8 cellular contexts compared by ENCODE assay signal in genomic region chr17:8222630-8223355, GRCh38. TPM values are rescaled to one million over a fixed set of nuclear protein-coding genes. Genes with fewer than 3 reads are reported as not detected.
DNase-seq lines count a peak whose midpoint lies in the region; ATAC-seq and TF ChIP-seq lines count a peak whose summit lies in the region.

No MANE protein-coding gene starts in this region.

- H3K4me1 ChIP-seq in CD4-positive, alpha-beta memory T cell (ENCODE audit: insufficient read depth, low read length), result peaks cover 51% of the 10 kb centered on the region
- H3K4me1 ChIP-seq in NT2/D1 (ENCODE audit: insufficient read depth, insufficient read length), result peaks cover 3% of the 10 kb centered on the region
- H3K4me1 ChIP-seq in endodermal cell (ENCODE audit: control insufficient read depth, insufficient read depth, low read length), result no peaks in the 10 kb centered on the region

- H3K36me3 ChIP-seq in CD4-positive, alpha-beta memory T cell (ENCODE audit: insufficient read depth, low read length), result peaks cover 15% of the 10 kb centered on the region
- H3K36me3 ChIP-seq in NT2/D1 (ENCODE audit: insufficient read depth, insufficient read length, low read length) (peaks cover 13% of the 10 kb centered on the region), endodermal cell (ENCODE audit: control insufficient read depth, insufficient read depth, low read length) (peaks cover 8% of the 10 kb centered on the region)

- CTCF ChIA-PET in CD4-positive, alpha-beta memory T cell (lab: Charles Lee; ENCODE audit: partially characterized antibody), result interaction anchor here (0.9 to 6.6 kb wide), 15 partner anchors 8 to 112 kb away, joined by 3 to 72 read pairs (median 12); partner anchors contain the start of genes ALOXE3, BORCS6, CTC1 and PFAS

- H3K9me3 Mint-ChIP-seq in CD4-positive, alpha-beta memory T cell, result peaks cover 0 to 40% (median 2%) of the 10 kb centered on the region in 8 donors
- H3K9me3 Mint-ChIP-seq in endodermal cell, result no peaks in the 10 kb centered on the region

- no peaks in the 10 kb centered on the region for H3K9me3 ChIP-seq in CD4-positive, alpha-beta memory T cell (ENCODE audit: control insufficient read depth in 1 of 2, low read length in 2 of 2)
- no peaks in the 10 kb centered on the region for H3K9me3 ChIP-seq in NT2/D1 (ENCODE audit: insufficient read depth, low read length)
- H3K9me3 ChIP-seq in endodermal cell (ENCODE audit: control insufficient read depth, low read length), result no peaks in the 10 kb centered on the region

- TF ChIP-seq CTCF in endodermal cell (conservative IDR thresholded peaks at IDR 0.05), result no peak

- POLR2A ChIA-PET in CD4-positive, alpha-beta memory T cell (lab: Charles Lee; ENCODE audit: partially characterized antibody), result interaction anchor here (0.6 to 14.6 kb wide), 37 partner anchors 9 to 675 kb away, joined by 3 to 611 read pairs (median 11); partner anchors contain the start of genes ALOXE3, AURKB, BORCS6 and CNTROB

- H3K27me3 Mint-ChIP-seq in CD4-positive, alpha-beta memory T cell, result peaks cover 4 to 21% of the 10 kb centered on the region in 2 donors
- H3K27me3 Mint-ChIP-seq in endodermal cell (ENCODE audit: insufficient read depth), result no peaks in the 10 kb centered on the region

- peaks cover 25 to 55% of the 10 kb centered on the region in 2 donors for H3K36me3 Mint-ChIP-seq in CD4-positive, alpha-beta memory T cell
- H3K36me3 Mint-ChIP-seq in endodermal cell (ENCODE audit: low read depth), result peaks cover 4% of the 10 kb centered on the region

- H3K9ac ChIP-seq in NT2/D1 (ENCODE audit: insufficient read length, low read depth) (peak overlapping the region; percentile 73), endodermal cell (ENCODE audit: extremely low read depth, low read length, poor library complexity, severe bottlenecking) (peak overlapping the region; percentile 68)

- peak; percentile 30 for ATAC-seq in GM19455 (IDR thresholded peaks at IDR 0.05; ENCODE audit: unreplicated experiment)

- WGBS in endodermal cell (ENCODE audit: insufficient coverage in 1 of 2, insufficient read length in 1 of 2), 2 experiments, result 0% methylated on average over 45 to 49 of the region's 49 CpGs

- H3K4me3 ChIP-seq in CD4-positive, alpha-beta memory T cell (ENCODE audit: low read length in 2 of 2), result peak overlapping the region; percentile 63 to 99
- H3K4me3 ChIP-seq in NT2/D1 (ENCODE audit: insufficient read length, low read depth), result peak overlapping the region; percentile 62
- H3K4me3 ChIP-seq in endodermal cell (ENCODE audit: low read length), result peak overlapping the region; percentile 97

- H3K4me3 Mint-ChIP-seq in CD4-positive, alpha-beta memory T cell, result peak overlapping the region; percentile 93 to 98 (median 94)
- H3K4me3 Mint-ChIP-seq in endodermal cell, result peak overlapping the region; percentile 93

- H3K4me1 Mint-ChIP-seq in CD4-positive, alpha-beta memory T cell, result peaks cover 36 to 85% (median 69%) of the 10 kb centered on the region in 4 donors
- peaks cover 7% of the 10 kb centered on the region for H3K4me1 Mint-ChIP-seq in endodermal cell

- H3K27ac Mint-ChIP-seq in CD4-positive, alpha-beta memory T cell, result peak overlapping the region; percentile 97 to 100 (median 98)
- H3K27ac Mint-ChIP-seq in endodermal cell, result peak overlapping the region; percentile 100

- intact Hi-C loops in CD4-positive, alpha-beta memory T cell (cut with micrococcal nuclease), result loop anchor here (1.0 to 5.0 kb wide), 10 partner anchors 12 to 160 kb away; partner anchors contain the start of genes AURKB, RANGRF and RPL26

- DNase-seq in CD4-positive, alpha-beta memory T cell, result peak; percentile 88 to 91 (median 90)
- peak; percentile 56 for DNase-seq in HPDE6-E6E7 (ENCODE audit: extremely low spot score)
- DNase-seq in NT2/D1 (ENCODE audit: low read depth, low spot score), result no peak
- DNase-seq in activated CD8-positive, alpha-beta memory T cell treated with anti-CD3 and anti-CD28 coated beads, Interleukin-2, amount 50 U/mL, for 24 hours (ENCODE audit: extremely low read depth), result peak; percentile 78
- DNase-seq in endodermal cell, result peak; percentile 99
- peak; percentile 94 for DNase-seq in midbrain (lab: John Stamatoyannopoulos, UW)
- DNase-seq in stimulated activated CD8-positive, alpha-beta memory T cell treated with anti-CD3 and anti-CD28 coated beads, Interleukin-15, amount 100 ng/mL, for 4 hours (ENCODE audit: low read depth in 2 of 2), result peak; percentile 69 to 83

- H3K27ac ChIP-seq in CD4-positive, alpha-beta memory T cell (ENCODE audit: low read depth, low read length), result peak overlapping the region; percentile 89
- peak overlapping the region; percentile 80 for H3K27ac ChIP-seq in endodermal cell (ENCODE audit: low read depth, low read length)

- no peaks in the 10 kb centered on the region for H3K27me3 ChIP-seq in CD4-positive, alpha-beta memory T cell (ENCODE audit: insufficient read depth, low read length)
- H3K27me3 ChIP-seq in NT2/D1 (ENCODE audit: insufficient read depth, insufficient read length), result no peaks in the 10 kb centered on the region
- H3K27me3 ChIP-seq in endodermal cell (ENCODE audit: control insufficient read depth, insufficient read depth, low read length, poor library complexity, severe bottlenecking), result no peaks in the 10 kb centered on the region

RNA-seq across cellular contexts. Expression of gene AURKB, which starts 12.4 kb away (rescaled TPM):
- total RNA-seq in CD4-positive, alpha-beta memory T cell, result under 1 TPM; 0.67 to 0.83 TPM
- polyA plus RNA-seq in CD4-positive, alpha-beta memory T cell, result under 1 TPM in 1 of 2 donors, not detected in 1; 0.36 TPM
- 100 to 1,000 TPM in 1 of 2 donors, 10 to 100 TPM in 1; 90.5 to 122 TPM for total RNA-seq in endodermal cell
- 174 TPM for polyA plus RNA-seq in endodermal cell (2013, experiment 1 of 2)
- 175 TPM for polyA plus RNA-seq in endodermal cell (2013, experiment 2 of 2)

RNA-seq across cellular contexts. Expression of gene CTC1, which starts 25.1 kb away (rescaled TPM):
- 100 to 1,000 TPM; 310 to 317 TPM for total RNA-seq in CD4-positive, alpha-beta memory T cell
- polyA plus RNA-seq in CD4-positive, alpha-beta memory T cell, result 10 to 100 TPM; 17.0 to 46.8 TPM
- total RNA-seq in endodermal cell, result 10 to 100 TPM; 46.4 to 63.1 TPM
- polyA plus RNA-seq in endodermal cell (2013, experiment 1 of 2), result 30.2 TPM
- polyA plus RNA-seq in endodermal cell (2013, experiment 2 of 2), result 25.2 TPM

RNA-seq across cellular contexts. Expression of gene PFAS, which starts 26.3 kb away (rescaled TPM):
- total RNA-seq in CD4-positive, alpha-beta memory T cell, result 10 to 100 TPM; 23.0 to 29.1 TPM
- polyA plus RNA-seq in CD4-positive, alpha-beta memory T cell, result 10 to 100 TPM in 1 of 2 donors, 1 to 10 TPM in 1; 8.9 to 14.8 TPM
- 100 to 1,000 TPM; 119 to 158 TPM for total RNA-seq in endodermal cell
- polyA plus RNA-seq in endodermal cell (2013, experiment 1 of 2), result 43.3 TPM
- 40.2 TPM for polyA plus RNA-seq in endodermal cell (2013, experiment 2 of 2)

RNA-seq across cellular contexts. Expression of gene BORCS6, which starts 32.8 kb away (rescaled TPM):
- 10 to 100 TPM; 19.2 to 19.4 TPM for total RNA-seq in CD4-positive, alpha-beta memory T cell
- polyA plus RNA-seq in CD4-positive, alpha-beta memory T cell, result 10 to 100 TPM; 13.3 to 21.9 TPM
- total RNA-seq in endodermal cell, result 1 to 10 TPM; 4.1 to 5.5 TPM
- polyA plus RNA-seq in endodermal cell (2013, experiment 1 of 2), result 3.5 TPM
- 3.2 TPM for polyA plus RNA-seq in endodermal cell (2013, experiment 2 of 2)

RNA-seq across cellular contexts. Expression of gene TMEM107, which starts 46.6 kb away (rescaled TPM):
- total RNA-seq in CD4-positive, alpha-beta memory T cell, result 10 to 100 TPM; 25.0 to 25.3 TPM
- 10 to 100 TPM; 42.4 to 43.7 TPM for polyA plus RNA-seq in CD4-positive, alpha-beta memory T cell
- 10 to 100 TPM; 26.2 to 27.7 TPM for total RNA-seq in endodermal cell
- polyA plus RNA-seq in endodermal cell (2013, experiment 1 of 2), result 79.3 TPM
- polyA plus RNA-seq in endodermal cell (2013, experiment 2 of 2), result 69.1 TPM

Comparison
In these comparisons a context has a peak if more than half of its experiments do, and no peak if none do; other contexts are left out.
1. RNA of gene AURKB, which starts 12.4 kb away (total RNA-seq): 90.5 to 122 TPM in endodermal cell; 0.67 to 0.83 TPM in CD4-positive, alpha-beta memory T cell; every median in the first group is over 10 times any median in the second.
2. RNA of gene CTC1, which starts 25.1 kb away (total RNA-seq): 310 to 317 TPM in CD4-positive, alpha-beta memory T cell; 46.4 to 63.1 TPM in endodermal cell; every median in the first group is over 4 times any median in the second.
3. Peak in every context shown above with its lines, with median percentiles within 50 percentile points of each other: H3K4me3 ChIP-seq.